ENCODE assay signal across 21 cellular contexts in genomic region chr12:80917651-80918050, GRCh38. TPM values are rescaled to one million over a fixed set of nuclear protein-coding genes. Genes with fewer than 3 reads are reported as not detected.
"Had no signal": no experiment of that assay in that cellular context is flagged by ENCODE, and none has a peak within 500 bp of the region (broad histone marks: within the 10 kb centered on the region; RNA-seq: fewer than 3 reads in every experiment).

No MANE protein-coding gene starts in this region.

- H3K36me3 ChIP-seq: SJSA1 had no signal

- DNase-seq: Kasumi-1, MM.1S, NCI-H1092 treated with DMSO at 0.1 percent for 48 hours, NCI-H1436, NCI-H1694, NCI-H187 treated with DMSO at 0.1 percent for 48 hours, NCI-H2029 treated with DMSO at 0.1 percent for 48 hours, NCI-H2107, NCI-H2227 treated with DMSO at 0.1 percent for 48 hours, NCI-H524 treated with DMSO at 0.1 percent for 48 hours, NCI-H69, NCI-H774, Right ventricle myocardium superior, RPMI8226, SIG-M5, SK-N-SH, SW 1271 had no signal

- H3K27me3 ChIP-seq: SJSA1 had no signal

- H3K4me3 ChIP-seq: K562, SJSA1 had no signal

- ATAC-seq: K562 had no signal

- H3K9me3 ChIP-seq: SJSA1, SK-N-SH had no signal

- H3K27ac ChIP-seq: KMS-11, SJSA1 had no signal

- H3K4me1 ChIP-seq: SJSA1 had no signal

RNA-seq across cellular contexts. Expression of gene LIN7A, which starts 20.1 kb away (rescaled TPM):
- total RNA-seq: K562 had no signal
- polyA plus RNA-seq: IgD-negative memory B cell, K562, SK-N-SH had no signal
